In genomic region chr2:211985393-211985792, GRCh38 we compare ENCODE assay signal across 8 cellular contexts.
"Had no signal": no experiment of that assay in that cellular context is flagged by ENCODE, and none has a peak within 500 bp of the region (broad histone marks: within the 10 kb centered on the region; RNA-seq: fewer than 3 reads in every experiment).

No MANE protein-coding gene starts in this region.

- H3K27ac ChIP-seq: GM23248 had no signal

- H3K9me3 ChIP-seq: HAP-1 had no signal

- DNase-seq: GM23248, GOT3, H7, HFFc6 had no signal

- FAIRE-seq: HTR-8/SVneo, K562 had no signal

- H3K4me3 ChIP-seq: GM23248, HAP-1, K562 had no signal

- H3K36me3 ChIP-seq: HAP-1 had no signal

- H2AFZ ChIP-seq: GM23248 had no signal

- H3K9ac ChIP-seq: GM23248 had no signal

- ATAC-seq: HCT116, K562 had no signal

- H3K27ac Mint-ChIP-seq: HFFc6 had no signal

- H3K4me3 Mint-ChIP-seq: HFFc6 had no signal
